Comparison of ENCODE assay signal across 29 cellular contexts in genomic region chr9:116564266-116564793, GRCh38.
"Had no signal": no experiment of that assay in that cellular context is flagged by ENCODE, and none has a peak within 500 bp of the region (broad histone marks: within the 10 kb centered on the region; RNA-seq: fewer than 3 reads in every experiment).

No MANE protein-coding gene starts in this region.

- FAIRE-seq: colon, endometrium, endothelial cell of umbilical vein had no signal

- H3K36me3 ChIP-seq: esophagus squamous epithelium, gastroesophageal sphincter, heart right ventricle, WERI-Rb-1 had no signal

- H3K27me3 ChIP-seq: body of pancreas, esophagus squamous epithelium, gastroesophageal sphincter, heart right ventricle had no signal

- ATAC-seq: activated CD4-positive, CD25-positive, alpha-beta regulatory T cell treated with anti-CD3 and anti-CD28 coated beads, Interleukin-2, amount 50 U/mL, for 24 hours; activated CD8-positive, alpha-beta T cell treated with anti-CD3 and anti-CD28 coated beads for 36 hours; activated T-cell treated with anti-CD3 and anti-CD28 coated beads, Interleukin-2, amount 50 U/mL, for 4 hours; activated T-helper 17 cell treated with anti-CD3 and anti-CD28 coated beads, Interleukin-2, amount 50 U/mL, for 72 hours; body of pancreas; gastroesophageal sphincter; heart right ventricle; T-helper 17 cell had no signal

- H3K9me3 ChIP-seq: body of pancreas, esophagus squamous epithelium, gastroesophageal sphincter, heart right ventricle had no signal

- DNase-seq: activated B cell treated with CpG ODN at 0.5 μM for 24 hours; activated CD4-positive, alpha-beta T cell treated with anti-CD3 and anti-CD28 coated beads for 48 hours; activated CD4-positive, alpha-beta T cell treated with anti-CD3 and anti-CD28 coated beads, Interleukin-2, amount 50 U/mL, for 1 hour; activated CD4-positive, alpha-beta T cell treated with anti-CD3 and anti-CD28 coated beads, Interleukin-2, amount 50 U/mL, for 48 hours; activated CD8-positive, alpha-beta memory T cell treated with anti-CD3 and anti-CD28 coated beads for 24 hours; activated CD8-positive, alpha-beta T cell treated with anti-CD3 and anti-CD28 coated beads for 36 hours; activated effector memory CD4-positive, alpha-beta T cell treated with Interleukin-2 at 50 U/mL for 16 hours; activated gamma-delta T cell treated with Interleukin-2 at 50 U/mL for 16 hours; activated naive CD4-positive, alpha-beta T cell treated with anti-CD3 and anti-CD28 coated beads, Interleukin-2, amount 50 U/mL, for 16 hours; activated naive CD4-positive, alpha-beta T cell treated with Interleukin-2 at 50 U/mL for 16 hours; activated T-cell treated with anti-CD3 and anti-CD28 coated beads, Interleukin-2, amount 50 U/mL, for 4 hours; amniotic stem cell; aorta; body of pancreas; caudate nucleus; effector CD8-positive, alpha-beta T cell; esophagus squamous epithelium; foreskin melanocyte; heart right ventricle; T-helper 17 cell; T1000; WERI-Rb-1 had no signal

- H3K27ac ChIP-seq: body of pancreas, epithelial cell of prostate, esophagus squamous epithelium, gastroesophageal sphincter, heart right ventricle, WERI-Rb-1 had no signal

- H3K4me3 ChIP-seq: body of pancreas, esophagus squamous epithelium, gastroesophageal sphincter, heart right ventricle had no signal
